ENCODE assay signal across 30 cellular contexts in genomic region chr1:73909043-73909567, GRCh38.
DNase-seq lines count a peak whose midpoint lies in the region; ATAC-seq and TF ChIP-seq lines count a peak whose summit lies in the region.
"Had no signal": no experiment of that assay in that cellular context is flagged by ENCODE, and none has a peak within 500 bp of the region (broad histone marks: within the 10 kb centered on the region; RNA-seq: fewer than 3 reads in every experiment).

No MANE protein-coding gene starts in this region.

- no peak overlapping the region for H3K27ac Mint-ChIP-seq in activated naive CD4-positive, alpha-beta T cell treated with anti-CD3 and anti-CD28 coated beads, Interleukin-2, amount 10 ng/mL, durations not matched to agents 7 days and 5 days
- H3K27ac Mint-ChIP-seq in activated CD8-positive, alpha-beta T cell treated with anti-CD3 and anti-CD28 coated beads for 36 hours, result no peak overlapping the region
- H3K27ac Mint-ChIP-seq: CD4-positive, alpha-beta T cell; GM23338; HFFc6; T-helper 17 cell had no signal

- POLR2A ChIA-PET in activated CD8-positive, alpha-beta T cell treated with anti-CD3 and anti-CD28 coated beads for 36 hours (lab: Charles Lee), result no interaction called here

- no peak overlapping the region for H3K4me3 ChIP-seq in neuronal stem cell (ENCODE audit: low read length in 2 of 2)
- H3K4me3 ChIP-seq: GM23338, K562, left ventricle myocardium inferior, sigmoid colon, transverse colon had no signal

- no peaks in the 10 kb centered on the region for H3K36me3 Mint-ChIP-seq in activated naive CD4-positive, alpha-beta T cell treated with anti-CD3 and anti-CD28 coated beads, Interleukin-2, amount 10 ng/mL, durations not matched to agents 7 days and 5 days
- H3K36me3 Mint-ChIP-seq in activated CD8-positive, alpha-beta T cell treated with anti-CD3 and anti-CD28 coated beads for 36 hours (ENCODE audit: low read depth), result no peaks in the 10 kb centered on the region

- peaks cover 0 to 2% of the 10 kb centered on the region in 2 donors for H3K9me3 ChIP-seq in neuronal stem cell (replicated peaks in 1 of 2; ENCODE audit: control insufficient read depth in 2 of 2, insufficient read depth in 1 of 2, low read depth in 1 of 2, low read length in 2 of 2)
- H3K9me3 ChIP-seq: SK-N-SH, transverse colon had no signal

- intact Hi-C loops in activated CD8-positive, alpha-beta T cell treated with anti-CD3 and anti-CD28 coated beads for 36 hours (cut with micrococcal nuclease), result no loop called here

- H2AK5ac ChIP-seq in neuronal stem cell (ENCODE audit: low read depth, low read length), result no peak overlapping the region

- H3K27me3 ChIP-seq in neuronal stem cell (ENCODE audit: control insufficient read depth in 3 of 3, insufficient read depth in 3 of 3, low read depth in 1 of 3, low read length in 3 of 3), result no peaks in the 10 kb centered on the region
- H3K27me3 ChIP-seq: sigmoid colon, transverse colon had no signal

- no peak overlapping the region for H3K9ac ChIP-seq in neuronal stem cell (ENCODE audit: low read depth, low read length, poor library complexity)
- H3K9ac ChIP-seq: SK-N-SH had no signal

- no peaks in the 10 kb centered on the region for H3K79me1 ChIP-seq in neuronal stem cell (ENCODE audit: low read depth, low read length)

- no peak overlapping the region for H3K14ac ChIP-seq in neuronal stem cell (ENCODE audit: low read length)

- H3K4me1 ChIP-seq in neuronal stem cell (ENCODE audit: control insufficient read depth in 2 of 2, insufficient read depth in 1 of 2, low read depth in 1 of 2, low read length in 2 of 2), result peaks cover 0 to 4% of the 10 kb centered on the region in 2 donors
- H3K4me1 ChIP-seq: left ventricle myocardium inferior, sigmoid colon, transverse colon had no signal

- no peak overlapping the region for H4K8ac ChIP-seq in neuronal stem cell (ENCODE audit: low read depth, low read length)

- no peak overlapping the region for H3K23ac ChIP-seq in neuronal stem cell (ENCODE audit: low read depth, low read length, poor library complexity)

- no peak overlapping the region for H3K4ac ChIP-seq in neuronal stem cell (ENCODE audit: low read length)

- H4K91ac ChIP-seq in neuronal stem cell (ENCODE audit: low read depth, low read length, poor library complexity), result no peak overlapping the region

- H3K4me2 ChIP-seq in neuronal stem cell (ENCODE audit: insufficient read depth, low read length, poor library complexity, severe bottlenecking), result no peak overlapping the region
- H3K4me2 ChIP-seq: GM23338, SK-N-SH had no signal

- no peak overlapping the region for H2BK120ac ChIP-seq in neuronal stem cell (ENCODE audit: low read depth, low read length)

- H3K4me1 Mint-ChIP-seq in activated naive CD4-positive, alpha-beta T cell treated with anti-CD3 and anti-CD28 coated beads, Interleukin-2, amount 10 ng/mL, durations not matched to agents 7 days and 5 days, result no peaks in the 10 kb centered on the region
- H3K4me1 Mint-ChIP-seq in activated CD8-positive, alpha-beta T cell treated with anti-CD3 and anti-CD28 coated beads for 36 hours (ENCODE audit: low read depth), result no peaks in the 10 kb centered on the region
- H3K4me1 Mint-ChIP-seq: GM23338, T-helper 17 cell had no signal

- no peak overlapping the region for H3K18ac ChIP-seq in neuronal stem cell (ENCODE audit: low read length)

- peak; percentile 51 for ATAC-seq in GM18907 (IDR thresholded peaks at IDR 0.05; ENCODE audit: unreplicated experiment)
- ATAC-seq in activated CD8-positive, alpha-beta T cell treated with anti-CD3 and anti-CD28 coated beads for 36 hours, result no peak
- ATAC-seq: activated CD4-positive, CD25-positive, alpha-beta regulatory T cell treated with anti-CD3 and anti-CD28 coated beads, Interleukin-2, amount 50 U/mL, for 24 hours; GM23338; K562; PC-3; T-helper 17 cell had no signal

- H3K4me3 Mint-ChIP-seq in activated naive CD4-positive, alpha-beta T cell treated with anti-CD3 and anti-CD28 coated beads, Interleukin-2, amount 10 ng/mL, durations not matched to agents 7 days and 5 days, result no peak overlapping the region
- H3K4me3 Mint-ChIP-seq in activated CD8-positive, alpha-beta T cell treated with anti-CD3 and anti-CD28 coated beads for 36 hours, result no peak overlapping the region
- H3K4me3 Mint-ChIP-seq: CD4-positive, alpha-beta T cell; GM23338; HFFc6; T-helper 17 cell had no signal

- no peak overlapping the region for H2BK5ac ChIP-seq in neuronal stem cell (ENCODE audit: low read length)

- no CpG with 5 or more reads among the region's 2 CpGs for WGBS in neuronal stem cell (ENCODE audit: extremely low coverage in 2 of 2, insufficient read length in 2 of 2, insufficient replicate concordance in 1 of 2), 2 donors

- H2BK15ac ChIP-seq in neuronal stem cell (ENCODE audit: low read length), result no peak overlapping the region

- H3K27ac ChIP-seq in neuronal stem cell (replicated peaks; ENCODE audit: low read length), result no peak overlapping the region
- H3K27ac ChIP-seq: epithelial cell of prostate, left ventricle myocardium inferior, sigmoid colon, transverse colon had no signal

- H2AFZ ChIP-seq in neuronal stem cell (ENCODE audit: low read length), result peak overlapping the region; percentile 11
- H2AFZ ChIP-seq: GM23338 had no signal

- H3K27me3 Mint-ChIP-seq in activated naive CD4-positive, alpha-beta T cell treated with anti-CD3 and anti-CD28 coated beads, Interleukin-2, amount 10 ng/mL, durations not matched to agents 7 days and 5 days, result no peaks in the 10 kb centered on the region
- no peaks in the 10 kb centered on the region for H3K27me3 Mint-ChIP-seq in activated CD8-positive, alpha-beta T cell treated with anti-CD3 and anti-CD28 coated beads for 36 hours
- H3K27me3 Mint-ChIP-seq: CD4-positive, alpha-beta T cell; T-helper 17 cell had no signal

- H2BK12ac ChIP-seq in neuronal stem cell (ENCODE audit: low read length), result no peak overlapping the region

- peak; percentile 17 for DNase-seq in NCI-H82 (lab: John Stamatoyannopoulos, UW)
- DNase-seq in NCI-H82 treated with DMSO at 0.1 percent for 48 hours (lab: John Stamatoyannopoulos, UW; ENCODE audit: unreplicated experiment), result no peak
- peak; percentile 15 for DNase-seq in NCI-H69 (lab: John Stamatoyannopoulos, UW)
- DNase-seq in neuronal stem cell (ENCODE audit: low spot score), result no peak
- no peak for DNase-seq in stimulated activated CD4-positive, alpha-beta T cell treated with anti-CD3 and anti-CD28 coated beads, Interleukin-2, amount 100 ng/mL, for 48 hours
- DNase-seq in activated naive CD4-positive, alpha-beta T cell treated with anti-CD3 and anti-CD28 coated beads, Interleukin-2, amount 10 ng/mL, durations not matched to agents 7 days and 5 days, result no peak
- DNase-seq in activated CD8-positive, alpha-beta T cell treated with anti-CD3 and anti-CD28 coated beads for 36 hours, result no peak
- DNase-seq: activated CD4-positive, alpha-beta T cell treated with anti-CD3 and anti-CD28 coated beads, Interleukin-2, amount 50 U/mL, for 48 hours; activated naive CD4-positive, alpha-beta T cell; caudate nucleus; CD4-positive, alpha-beta T cell; cortex of kidney; effector memory CD4-positive, alpha-beta T cell; HFFc6; left ventricle myocardium inferior; NCI-H1092 treated with DMSO at 0.1 percent for 48 hours; NCI-H2029; NK-92 treated with Interleukin-12 subunit alpha and Interleukin-12 subunit beta, amount 100 ng/mL, for 24 hours; PC-3; posterior cingulate gyrus; sigmoid colon; SK-N-SH; stimulated activated CD4-positive, alpha-beta T cell treated with anti-CD3 and anti-CD28 coated beads, Interleukin-4, amount 100 ng/mL, for 4 hours; T-helper 17 cell; transverse colon had no signal

- CTCF ChIA-PET in activated naive CD4-positive, alpha-beta T cell treated with anti-CD3 and anti-CD28 coated beads, Interleukin-2, amount 10 ng/mL, durations not matched to agents 7 days and 5 days (lab: Charles Lee), result no interaction called here
- CTCF ChIA-PET in activated CD8-positive, alpha-beta T cell treated with anti-CD3 and anti-CD28 coated beads for 36 hours (lab: Charles Lee), result no interaction called here

- no peak for TF ChIP-seq CTCF in activated CD8-positive, alpha-beta T cell treated with anti-CD3 and anti-CD28 coated beads for 36 hours (IDR thresholded peaks at IDR 0.05)

- peaks cover 12% of the 10 kb centered on the region for H3K9me3 Mint-ChIP-seq in activated naive CD4-positive, alpha-beta T cell treated with anti-CD3 and anti-CD28 coated beads, Interleukin-2, amount 10 ng/mL, durations not matched to agents 7 days and 5 days
- peaks cover 15% of the 10 kb centered on the region for H3K9me3 Mint-ChIP-seq in activated CD8-positive, alpha-beta T cell treated with anti-CD3 and anti-CD28 coated beads for 36 hours

- no peaks in the 10 kb centered on the region for H3K36me3 ChIP-seq in neuronal stem cell (replicated peaks in 1 of 2; ENCODE audit: control insufficient read depth in 2 of 2, insufficient read depth in 2 of 2, low read length in 2 of 2)
- H3K36me3 ChIP-seq: left ventricle myocardium inferior, sigmoid colon, transverse colon had no signal

Comparison
In these comparisons a context has a peak if more than half of its experiments do, and no peak if none do; other contexts are left out.
1. DNase-seq: peak in NCI-H82 (single experiment) and NCI-H69 (single experiment); none in NCI-H82 treated with DMSO at 0.1 percent for 48 hours (single experiment), neuronal stem cell (single experiment), stimulated activated CD4-positive, alpha-beta T cell treated with anti-CD3 and anti-CD28 coated beads, Interleukin-2, amount 100 ng/mL, for 48 hours (0 of 2), activated naive CD4-positive, alpha-beta T cell treated with anti-CD3 and anti-CD28 coated beads, Interleukin-2, amount 10 ng/mL, durations not matched to agents 7 days and 5 days (single experiment) and activated CD8-positive, alpha-beta T cell treated with anti-CD3 and anti-CD28 coated beads for 36 hours (single experiment).